Comparison of ENCODE assay signal across 8 cellular contexts in genomic region chr18:77108001-77108692, GRCh38. TPM values are rescaled to one million over a fixed set of nuclear protein-coding genes. Genes with fewer than 3 reads are reported as not detected.
DNase-seq lines count a peak whose midpoint lies in the region; ATAC-seq, FAIRE-seq and TF ChIP-seq lines count a peak whose summit lies in the region.

No MANE protein-coding gene starts in this region.

- peaks cover 92% of the 10 kb centered on the region for H3K4me1 Mint-ChIP-seq in CD8-positive, alpha-beta T cell (ENCODE audit: low read depth)
- H3K4me1 Mint-ChIP-seq in activated B cell treated with CpG ODN at 0.5 μM for 24 hours (peaks cover 70% of the 10 kb centered on the region), endothelial cell (ENCODE audit: unreplicated experiment) (peaks cover 59% of the 10 kb centered on the region)

- peak; percentile 94 for FAIRE-seq in GM19239 (lab: Jason Lieb, UNC)

- TF ChIP-seq CTCF in CD8-positive, alpha-beta T cell (IDR thresholded peaks at IDR 0.05): no peak
- TF ChIP-seq CTCF in activated B cell treated with CpG ODN at 0.5 μM for 24 hours (IDR thresholded peaks at IDR 0.05) (no peak), endothelial cell (IDR thresholded peaks at IDR 0.05; ENCODE audit: unreplicated experiment) (no peak)

- H3K36me3 ChIP-seq in CD8-positive, alpha-beta T cell (ENCODE audit: insufficient read depth, low read length): peaks cover 7% of the 10 kb centered on the region

- H3K4me3 Mint-ChIP-seq in CD8-positive, alpha-beta T cell: peak overlapping the region; percentile 55
- H3K4me3 Mint-ChIP-seq in activated B cell treated with CpG ODN at 0.5 μM for 24 hours: peak overlapping the region; percentile 29
- no peak overlapping the region for H3K4me3 Mint-ChIP-seq in endothelial cell (ENCODE audit: unreplicated experiment)

- POLR2A ChIA-PET in CD8-positive, alpha-beta T cell (lab: Charles Lee): interaction anchor here (0.9 to 8.6 kb wide), 7 partner anchors 9 to 41 kb away, joined by 3 to 63 read pairs (median 5); partner anchors contain the start of gene MBP
- POLR2A ChIA-PET in activated B cell treated with CpG ODN at 0.5 μM for 24 hours (lab: Charles Lee): interaction anchor here (0.5 to 3.0 kb wide), 11 partner anchors 10 to 101 kb away, joined by 3 to 28 read pairs (median 7); partner anchors contain the start of gene MBP

- CTCF ChIA-PET in CD8-positive, alpha-beta T cell (lab: Charles Lee): interaction anchor here (0.7 to 3.3 kb wide), 4 partner anchors 15 to 24 kb away, joined by 3 to 22 read pairs (median 6); partner anchors contain the start of gene MBP
- CTCF ChIA-PET in activated B cell treated with CpG ODN at 0.5 μM for 24 hours (lab: Charles Lee): interaction anchor here (0.7 to 2.3 kb wide), 6 partner anchors 15 to 108 kb away, joined by 3 to 14 read pairs (median 4); partner anchors contain the start of gene MBP

- no peaks in the 10 kb centered on the region for H3K27me3 Mint-ChIP-seq in CD8-positive, alpha-beta T cell (ENCODE audit: low read depth)
- H3K27me3 Mint-ChIP-seq in activated B cell treated with CpG ODN at 0.5 μM for 24 hours (no peaks in the 10 kb centered on the region), endothelial cell (ENCODE audit: unreplicated experiment) (peaks cover 10% of the 10 kb centered on the region)

- H3K27me3 ChIP-seq in CD8-positive, alpha-beta T cell (ENCODE audit: insufficient read depth, low read length): no peaks in the 10 kb centered on the region

- peaks cover 57% of the 10 kb centered on the region for H3K36me3 Mint-ChIP-seq in CD8-positive, alpha-beta T cell
- H3K36me3 Mint-ChIP-seq in activated B cell treated with CpG ODN at 0.5 μM for 24 hours (ENCODE audit: low read depth): peaks cover 66% of the 10 kb centered on the region
- H3K36me3 Mint-ChIP-seq in endothelial cell (ENCODE audit: low read depth, unreplicated experiment): peaks cover 3% of the 10 kb centered on the region

- peaks cover 82% of the 10 kb centered on the region for H3K4me1 ChIP-seq in CD8-positive, alpha-beta T cell (ENCODE audit: insufficient read depth, low read length)

- peak; percentile 18 for ATAC-seq in CD8-positive, alpha-beta T cell
- ATAC-seq in HG03378 (IDR thresholded peaks at IDR 0.05; ENCODE audit: unreplicated experiment): peak; percentile 49
- peak; percentile 59 for ATAC-seq in activated B cell treated with CpG ODN at 0.5 μM for 24 hours (ENCODE audit: low read depth)
- ATAC-seq in sciatic nerve: peak; percentile 80

- peak overlapping the region; percentile 94 for H3K27ac Mint-ChIP-seq in CD8-positive, alpha-beta T cell
- H3K27ac Mint-ChIP-seq in activated B cell treated with CpG ODN at 0.5 μM for 24 hours (peak overlapping the region; percentile 77), endothelial cell (ENCODE audit: unreplicated experiment) (no peak overlapping the region)

- intact Hi-C loops in CD8-positive, alpha-beta T cell (cut with DNase I, micrococcal nuclease): loop anchor here in 1 of 2 experiments (10.0 kb wide), 1 partner anchor 283 kb away; the partner anchor contains the start of gene ZNF236
- intact Hi-C loops in activated B cell treated with CpG ODN at 0.5 μM for 24 hours (cut with micrococcal nuclease) (loop anchor here (2.0 kb wide), 1 partner anchor 17 kb away; no protein-coding TSS in a partner anchor), sciatic nerve (cut with DNase I) (no loop called here)

- DNase-seq in CD8-positive, alpha-beta T cell: peak in 2 of 7 experiments; percentile 34 to 49
- DNase-seq in GM19239 (ENCODE audit: insufficient read length, low spot score) (no peak), activated B cell treated with CpG ODN at 0.5 μM for 24 hours (no peak), glomerular visceral epithelial cell (ENCODE audit: extremely low spot score) (peak; percentile 73), sciatic nerve (ENCODE audit: low spot score) (no peak), endothelial cell (ENCODE audit: low spot score) (no peak), HPDE6-E6E7 (ENCODE audit: extremely low spot score) (no peak)

- H3K27ac ChIP-seq in CD8-positive, alpha-beta T cell (ENCODE audit: low read depth, low read length): peak overlapping the region; percentile 31

- H3K9me3 ChIP-seq in CD8-positive, alpha-beta T cell (ENCODE audit: low read length): no peaks in the 10 kb centered on the region

- no peaks in the 10 kb centered on the region for H3K9me3 Mint-ChIP-seq in CD8-positive, alpha-beta T cell
- H3K9me3 Mint-ChIP-seq in activated B cell treated with CpG ODN at 0.5 μM for 24 hours: peaks cover 2% of the 10 kb centered on the region
- H3K9me3 Mint-ChIP-seq in endothelial cell (ENCODE audit: unreplicated experiment): no peaks in the 10 kb centered on the region

- no peak overlapping the region for H3K4me3 ChIP-seq in CD8-positive, alpha-beta T cell (ENCODE audit: low read depth, low read length)

RNA-seq across cellular contexts. Expression of gene MBP, which starts 24.4 kb away (rescaled TPM):
- total RNA-seq in CD8-positive, alpha-beta T cell: 10 to 100 TPM; 67.9 to 70.7 TPM
- total RNA-seq in activated B cell treated with CpG ODN at 0.5 μM for 24 hours (88.0 and 92.7 TPM in 2 replicates), sciatic nerve (2,463 TPM), endothelial cell (ENCODE audit: unreplicated experiment) (9.7 TPM)

Comparison
In these comparisons a context has a peak if more than half of its experiments do, and no peak if none do; other contexts are left out.
1. ATAC-seq: peak in every context shown above with its lines; median percentile 80 in sciatic nerve; 59 in activated B cell treated with CpG ODN at 0.5 μM for 24 hours; 49 in HG03378; 18 in CD8-positive, alpha-beta T cell.
2. RNA of gene MBP, which starts 24.4 kb away (total RNA-seq): 2,463 TPM in sciatic nerve (single experiment); 88.0 to 92.7 TPM in activated B cell treated with CpG ODN at 0.5 μM for 24 hours, 67.9 to 70.7 TPM in CD8-positive, alpha-beta T cell and 9.7 TPM in endothelial cell (single experiment); every median in the first group is over 10 times any median in the second.